Comparison of ENCODE assay signal across 10 cellular contexts in genomic region chr6:44249082-44249748, GRCh38. TPM values are rescaled to one million over a fixed set of nuclear protein-coding genes. Genes with fewer than 3 reads are reported as not detected.
A peak's percentile ranks its signal among the peaks of the same experiment; 100 is the strongest.
DNase-seq lines count a peak whose midpoint lies in the region; ATAC-seq, FAIRE-seq and TF ChIP-seq lines count a peak whose summit lies in the region.
"Had no signal": no experiment of that assay in that cellular context is flagged by ENCODE, and none has a peak within 500 bp of the region (broad histone marks: within the 10 kb centered on the region; RNA-seq: fewer than 3 reads in every experiment).

No MANE protein-coding gene starts in this region.

- peaks cover 67% of the 10 kb centered on the region for H3K36me3 Mint-ChIP-seq in endodermal cell (ENCODE audit: low read depth)

- POLR2A ChIA-PET in PC-3 (lab: Charles Lee; ENCODE audit: unreplicated experiment): no interaction called here

- H2AFZ ChIP-seq in PC-3 (ENCODE audit: low read length): no peak overlapping the region
- no peak overlapping the region for H2AFZ ChIP-seq in trophoblast cell (ENCODE audit: insufficient read depth, low read length, poor library complexity)

- TF ChIP-seq CTCF in PC-3 (conservative IDR thresholded peaks at IDR 0.05; ENCODE audit: low read depth, low read length): no peak
- no peak for TF ChIP-seq CTCF in endodermal cell (conservative IDR thresholded peaks at IDR 0.05)

- DNase-seq in PC-3: no peak
- no peak for DNase-seq in endodermal cell
- peak in 1 of 2 donors; percentile 7 for DNase-seq in trophoblast cell
- DNase-seq in GM19239 (ENCODE audit: insufficient read length, low spot score): no peak
- DNase-seq in NCI-H187 (lab: John Stamatoyannopoulos, UW): no peak
- DNase-seq in effector CD8-positive, alpha-beta T cell (lab: John Stamatoyannopoulos, UW): no peak

- H3F3A ChIP-seq in PC-3 (ENCODE audit: low read length, unreplicated experiment): peaks cover 51% of the 10 kb centered on the region

- no peak overlapping the region for H2BK5ac ChIP-seq in trophoblast cell (ENCODE audit: low read depth, low read length, poor library complexity)

- H3K14ac ChIP-seq in trophoblast cell (ENCODE audit: low read length): no peak overlapping the region

- no peak overlapping the region for H3K18ac ChIP-seq in trophoblast cell (ENCODE audit: low read length)

- peak overlapping the region; percentile 84 for H3K4ac ChIP-seq in trophoblast cell (ENCODE audit: low read depth, low read length)

- H3K27ac ChIP-seq in PC-3 (ENCODE audit: low read length) (no peak overlapping the region), endodermal cell (ENCODE audit: low read depth, low read length) (no peak overlapping the region), trophoblast cell (ENCODE audit: low read depth, low read length) (no peak overlapping the region)

- H3K4me2 ChIP-seq in PC-3 (ENCODE audit: low read length) (peak overlapping the region; percentile 90), trophoblast cell (ENCODE audit: low read length) (peak overlapping the region; percentile 77)

- H4K12ac ChIP-seq in trophoblast cell (ENCODE audit: low read depth, low read length): no peak overlapping the region

- no peaks in the 10 kb centered on the region for H3K27me3 ChIP-seq in PC-3 (ENCODE audit: low read length)
- H3K27me3 ChIP-seq in endodermal cell (ENCODE audit: control insufficient read depth, insufficient read depth, low read length, poor library complexity, severe bottlenecking): no peaks in the 10 kb centered on the region
- no peaks in the 10 kb centered on the region for H3K27me3 ChIP-seq in trophoblast cell (ENCODE audit: insufficient read depth, low read length)

- H4K91ac ChIP-seq in trophoblast cell (ENCODE audit: low read depth, low read length): no peak overlapping the region

- H3K23ac ChIP-seq in trophoblast cell (ENCODE audit: low read length): no peak overlapping the region

- 92 to 98% methylated on average over 8 to 9 of the region's 9 CpGs for WGBS in endodermal cell (ENCODE audit: insufficient coverage in 1 of 2, insufficient read length in 1 of 2), 2 experiments
- WGBS in trophoblast cell (ENCODE audit: extremely low coverage, insufficient coverage, insufficient read length): no CpG with 5 or more reads among the region's 9 CpGs

- peaks cover 54% of the 10 kb centered on the region for H3K36me3 ChIP-seq in ES-I3 (ENCODE audit: insufficient read depth, low read length)
- peaks cover 67% of the 10 kb centered on the region for H3K36me3 ChIP-seq in PC-3 (ENCODE audit: low read depth, low read length)
- H3K36me3 ChIP-seq in endodermal cell (ENCODE audit: control insufficient read depth, insufficient read depth, low read length): peaks cover 63% of the 10 kb centered on the region
- peaks cover 31 to 53% of the 10 kb centered on the region in 2 experiments for H3K36me3 ChIP-seq in trophoblast cell (ENCODE audit: control insufficient read depth in 1 of 2, insufficient read depth in 2 of 2, low read length in 2 of 2)

- H3K9me2 ChIP-seq in PC-3 (replicated peaks; ENCODE audit: low read length): no peaks in the 10 kb centered on the region

- peak overlapping the region; percentile 98 for H3K4me3 Mint-ChIP-seq in endodermal cell

- 0 out of 2 replicates have a peak overlapping the region, but pooled peaks have one; percentile 94 for H3K9ac ChIP-seq in ES-I3 (ENCODE audit: low read depth, low read length)
- peak overlapping the region; percentile 96; the same call in 1 of the 2 replicates for H3K9ac ChIP-seq in PC-3 (ENCODE audit: low read length)
- peak overlapping the region; percentile 100 for H3K9ac ChIP-seq in endodermal cell (ENCODE audit: extremely low read depth, low read length, poor library complexity, severe bottlenecking)
- peak overlapping the region; percentile 18 for H3K9ac ChIP-seq in trophoblast cell (ENCODE audit: low read length)

- CTCF ChIA-PET in PC-3 (lab: Charles Lee): no interaction called here

- no peak for FAIRE-seq in GM19239 (lab: Jason Lieb, UNC)

- H2AK5ac ChIP-seq in trophoblast cell (ENCODE audit: low read length): no peak overlapping the region

- H3K4me1 Mint-ChIP-seq in endodermal cell: peaks cover 32% of the 10 kb centered on the region

- H3K27ac Mint-ChIP-seq in endodermal cell: peak overlapping the region; percentile 99

- ATAC-seq in PC-3 (no peak), HG02885 (IDR thresholded peaks at IDR 0.05; ENCODE audit: poor library complexity, unreplicated experiment) (no peak)

- intact Hi-C loops in PC-3 (cut with micrococcal nuclease): no loop called here

- no peak overlapping the region for H4K8ac ChIP-seq in trophoblast cell (ENCODE audit: low read depth, low read length)

- H3K4me1 ChIP-seq in ES-I3 (ENCODE audit: insufficient read depth, low read length): peaks cover 8% of the 10 kb centered on the region
- H3K4me1 ChIP-seq in PC-3 (ENCODE audit: insufficient read depth, low read length): peaks cover 39% of the 10 kb centered on the region
- no peaks in the 10 kb centered on the region for H3K4me1 ChIP-seq in endodermal cell (ENCODE audit: control insufficient read depth, insufficient read depth, low read length)
- peaks cover 2 to 10% of the 10 kb centered on the region in 2 experiments for H3K4me1 ChIP-seq in trophoblast cell (ENCODE audit: control insufficient read depth in 1 of 2, insufficient read depth in 2 of 2, low read length in 2 of 2)

- H3K79me2 ChIP-seq in PC-3 (ENCODE audit: low read length) (peaks cover 59% of the 10 kb centered on the region), trophoblast cell (ENCODE audit: control insufficient read depth, insufficient read depth, low read length, poor library complexity) (peaks cover 21% of the 10 kb centered on the region)

- H3K9me3 ChIP-seq in ES-I3 (ENCODE audit: control insufficient read depth, insufficient read depth, low read length) (no peaks in the 10 kb centered on the region), PC-3 (ENCODE audit: low read length) (no peaks in the 10 kb centered on the region), endodermal cell (ENCODE audit: control insufficient read depth, low read length) (no peaks in the 10 kb centered on the region), trophoblast cell (ENCODE audit: insufficient read depth, low read depth, low read length) (no peaks in the 10 kb centered on the region)

- H2BK120ac ChIP-seq in trophoblast cell (ENCODE audit: insufficient read depth, low read length, poor library complexity): no peak overlapping the region

- peaks cover 2% of the 10 kb centered on the region for H3K9me3 Mint-ChIP-seq in endodermal cell

- BruUV-seq in PC-3 (replicated peaks; lab: Mats Ljungman, UMichigan): no TSS peak

- H3K79me1 ChIP-seq in trophoblast cell (ENCODE audit: low read length): peaks cover 16% of the 10 kb centered on the region

- H3K27me3 Mint-ChIP-seq in endodermal cell (ENCODE audit: insufficient read depth): no peaks in the 10 kb centered on the region

- no peak overlapping the region for H2BK12ac ChIP-seq in trophoblast cell (ENCODE audit: low read length)

- peak overlapping the region; percentile 99 for H3K4me3 ChIP-seq in PC-3 (ENCODE audit: low read length)
- H3K4me3 ChIP-seq in endodermal cell (ENCODE audit: low read length): peak overlapping the region; percentile 100
- H3K4me3 ChIP-seq in trophoblast cell (ENCODE audit: low read depth, low read length): no peak overlapping the region

- H4K20me1 ChIP-seq in PC-3 (ENCODE audit: low read length): peaks cover 71% of the 10 kb centered on the region

RNA-seq across cellular contexts. Expression of gene HSP90AB1, which starts 2.3 kb away (rescaled TPM):
- 1,280 and 1,322 TPM in 2 replicates for total RNA-seq in PC-3 (2014; rRNA removed)
- 1,000 to 10,000 TPM; 1,356 to 1,422 TPM for total RNA-seq in endodermal cell
- polyA plus RNA-seq in endodermal cell (2013, experiment 1 of 2): 1,137 TPM
- polyA plus RNA-seq in endodermal cell (2013, experiment 2 of 2): 1,046 TPM
- polyA plus RNA-seq in trophoblast cell (2013): 916 and 940 TPM in 2 replicates

RNA-seq across cellular contexts. Expression of gene SLC35B2, which starts 8.1 kb away (rescaled TPM):
- total RNA-seq in PC-3 (2014; rRNA removed) (90.6 and 109 TPM in 2 replicates), endodermal cell (10 to 100 TPM; 52.5 to 54.3 TPM)
- polyA plus RNA-seq in endodermal cell (2013, experiment 1 of 2): 42.1 TPM
- polyA plus RNA-seq in endodermal cell (2013, experiment 2 of 2): 39.6 TPM
- 48.9 and 52.5 TPM in 2 replicates for polyA plus RNA-seq in trophoblast cell (2013)

RNA-seq across cellular contexts. Expression of gene NFKBIE, which starts 16.1 kb away (rescaled TPM):
- total RNA-seq in PC-3 (2014; rRNA removed) (7.4 and 28.7 TPM in 2 replicates), endodermal cell (10 to 100 TPM in 1 of 2 donors, 1 to 10 TPM in 1; 8.3 to 11.0 TPM)
- 8.9 TPM for polyA plus RNA-seq in endodermal cell (2013, experiment 1 of 2)
- polyA plus RNA-seq in endodermal cell (2013, experiment 2 of 2): 5.6 TPM
- polyA plus RNA-seq in trophoblast cell (2013): 8.6 and 10.1 TPM in 2 replicates

RNA-seq across cellular contexts. Expression of gene TMEM151B, which starts 21.0 kb away (rescaled TPM):
- total RNA-seq in PC-3 (2014; rRNA removed) (not detected in 2 replicates), endodermal cell (under 1 TPM; 0.22 to 0.51 TPM)
- polyA plus RNA-seq in endodermal cell (2013, experiment 1 of 2): 7.3 TPM
- 6.5 TPM for polyA plus RNA-seq in endodermal cell (2013, experiment 2 of 2)
- polyA plus RNA-seq in trophoblast cell (2013): 0.01 TPM in 2 replicates
- total RNA-seq: activated CD8-positive, alpha-beta memory T cell treated with anti-CD3 and anti-CD28 coated beads for 36 hours; myocyte had no signal

RNA-seq across cellular contexts. Expression of gene SLC29A1, which starts 25.8 kb away (rescaled TPM):
- total RNA-seq in PC-3 (2014; rRNA removed) (54.7 and 60.4 TPM in 2 replicates), endodermal cell (100 to 1,000 TPM; 129 to 155 TPM)
- 65.0 TPM for polyA plus RNA-seq in endodermal cell (2013, experiment 1 of 2)
- 58.4 TPM for polyA plus RNA-seq in endodermal cell (2013, experiment 2 of 2)
- 99.2 and 101 TPM in 2 replicates for polyA plus RNA-seq in trophoblast cell (2013)

Comparison
In these comparisons a context has a peak if more than half of its experiments do, and no peak if none do; other contexts are left out.
1. H3K9ac ChIP-seq: peak in every context shown above with its lines; median percentile 100 in endodermal cell; 96 in PC-3; 94 in ES-I3; 18 in trophoblast cell.